9 cellular contexts compared by ENCODE assay signal in the genomic region with DNA sequence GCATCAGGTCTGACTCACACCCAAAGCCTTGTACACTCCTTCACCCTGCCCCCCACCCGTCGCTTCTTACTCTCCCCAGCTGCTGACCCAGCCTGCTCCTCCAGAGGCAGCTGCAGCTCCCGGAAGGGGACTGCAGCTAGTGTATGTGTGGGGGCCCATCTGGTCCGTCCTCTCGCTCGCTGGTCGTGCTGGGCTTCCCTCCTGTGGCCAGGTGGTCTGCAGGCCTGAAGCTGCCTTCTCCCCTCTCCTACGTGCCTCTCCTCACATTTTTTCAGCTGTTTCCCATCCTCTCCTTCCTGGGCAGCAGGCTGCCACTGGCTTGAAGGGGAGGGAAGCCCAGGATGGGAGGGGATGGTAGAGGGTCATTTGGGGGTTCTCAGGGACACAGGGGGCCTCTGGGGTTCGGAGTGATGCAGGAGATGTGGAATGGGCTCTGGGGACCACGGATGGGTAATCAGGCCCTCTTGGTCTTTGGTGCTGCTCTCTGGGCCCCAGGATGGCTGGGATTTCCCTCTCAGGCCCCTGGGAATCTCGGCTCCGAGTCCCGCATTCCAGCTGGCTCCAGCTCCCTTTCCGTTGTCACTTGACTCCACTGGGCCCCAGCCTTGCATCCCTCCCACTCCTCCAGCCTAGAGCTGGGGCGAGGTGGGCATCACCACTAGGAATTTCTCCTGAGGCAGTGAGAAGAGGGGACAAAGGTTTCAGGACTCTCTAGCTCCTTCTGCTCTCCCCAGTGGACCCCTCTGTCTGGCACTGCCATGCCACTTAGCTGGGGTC. TPM values are rescaled to one million over a fixed set of nuclear protein-coding genes. Genes with fewer than 3 reads are reported as not detected.
DNase-seq lines count a peak whose midpoint lies in the region; ATAC-seq, FAIRE-seq and TF ChIP-seq lines count a peak whose summit lies in the region.
"Had no signal": no experiment of that assay in that cellular context is flagged by ENCODE, and none has a peak within 500 bp of the region (broad histone marks: within the 10 kb centered on the region; RNA-seq: fewer than 3 reads in every experiment).

No MANE protein-coding gene starts in this region.

- H2AFZ ChIP-seq in HepG2 (ENCODE audit: low read length), result no peak overlapping the region

- H3K4me1 ChIP-seq in HepG2 (ENCODE audit: insufficient read depth, low read length) (peaks cover 70% of the 10 kb centered on the region), testis (peaks cover 57% of the 10 kb centered on the region)

- peaks cover 16% of the 10 kb centered on the region for H3K79me2 ChIP-seq in HepG2 (ENCODE audit: insufficient read depth, low read length)

- H3K27me3 ChIP-seq in HepG2 (ENCODE audit: control insufficient read depth in 1 of 2, insufficient read depth in 2 of 2, low read length in 2 of 2) (peaks cover 6 to 34% of the 10 kb centered on the region in 2 experiments), testis (no peaks in the 10 kb centered on the region)

- in situ Hi-C loops in HepG2 (cut with HindIII; ENCODE audit: extremely low pct_ligation_motif_present, low pct_unique_long_range_greater_than_20kb), result no loop called here

- no peak for TF ChIP-seq EP300 in HepG2 (IDR thresholded peaks at IDR 0.05; ENCODE audit: low read depth in 2 of 2, low read length in 2 of 2)
- no peak for TF ChIP-seq EP300 in HepG2 (CRISPR knock-in tag; IDR thresholded peaks at IDR 0.05; ENCODE audit: borderline replicate concordance)

- peak overlapping the region; percentile 90 for H3K4me2 ChIP-seq in HepG2 (ENCODE audit: low read depth, low read length)

- H3K9me3 ChIP-seq in HepG2 (ENCODE audit: low read length), result no peaks in the 10 kb centered on the region
- no peaks in the 10 kb centered on the region for H3K9me3 ChIP-seq in testis

- H3K9ac ChIP-seq in HepG2 (ENCODE audit: insufficient read depth, low read depth, low read length), result peak overlapping the region; percentile 2; the same call in 1 of the 2 replicates

- TF ChIP-seq CTCF in HepG2 (CRISPR knock-in tag; IDR thresholded peaks at IDR 0.05) (no peak), testis (IDR thresholded peaks at IDR 0.05) (no peak)

- H4K20me1 ChIP-seq in HepG2 (ENCODE audit: insufficient read depth, low read length), result peaks cover 4% of the 10 kb centered on the region; the same call in 1 of the 2 replicates

- H3K4me3 ChIP-seq in HepG2 (replicated peaks in 1 of 3; ENCODE audit: insufficient read depth in 1 of 3, low read depth in 2 of 3, low read length in 3 of 3) (peak overlapping the region; percentile 80 to 91 (median 82); a peak in 4 of 6 replicates), testis (no peak overlapping the region)

- 16% methylated on average over 14 of the region's 15 CpGs for WGBS in HepG2 (ENCODE audit: low lambda C conversion rate)
- 42 to 55% methylated on average over 10 to 15 of the region's 15 CpGs for WGBS in testis, 2 donors

- TF ChIP-seq RAD21 in HepG2 (CRISPR knock-in tag; IDR thresholded peaks at IDR 0.05), result no peak

- H3K36me3 ChIP-seq in HepG2 (replicated peaks in 1 of 2; ENCODE audit: control insufficient read depth in 1 of 2, insufficient read depth in 2 of 2, low read length in 2 of 2) (no peaks in the 10 kb centered on the region), testis (ENCODE audit: low read depth, missing control alignments) (no peaks in the 10 kb centered on the region)

- BruUV-seq in HepG2 (replicated peaks; lab: Mats Ljungman, UMichigan), result no TSS peak

- no peak overlapping the region for H3K27ac ChIP-seq in HepG2 (ENCODE audit: extremely low read length, insufficient read depth, low read length)
- H3K27ac ChIP-seq in testis, result peak overlapping the region; percentile 73 to 93

- POLR2A ChIA-PET in HepG2 (lab: Yijun Ruan, JAX), result interaction anchor here (0.8 to 5.9 kb wide), 18 partner anchors 17 to 264 kb away, joined by 3 to 45 read pairs (median 4); partner anchors contain the start of genes FLOT1, GTF2H4, IER3 and MDC1

- intact Hi-C loops in HepG2 (cut with micrococcal nuclease; ENCODE audit: unreplicated experiment), result no loop called here
- intact Hi-C loops in testis (cut with DNase I; ENCODE audit: low total_unique reads), result loop anchor here (5.0 kb wide), 1 partner anchor 55 kb away; no protein-coding TSS in a partner anchor

- TF ChIP-seq POLR2A in HepG2 (IDR thresholded peaks at IDR 0.05; ENCODE audit: insufficient read depth in 1 of 2, low read depth in 2 of 2, low read length in 2 of 2) (no peak), testis (IDR thresholded peaks at IDR 0.05) (no peak)

- no peak for FAIRE-seq in HepG2 (lab: Jason Lieb, UNC)
- FAIRE-seq: frontal cortex had no signal

- CTCF ChIA-PET in HepG2 (lab: Yijun Ruan, JAX; ENCODE audit: low intra/inter-chr PET ratio, low total read pairs), result interaction anchor here (1.1 kb wide), 1 partner anchor 53 kb away, joined by 3 read pairs; no protein-coding TSS in a partner anchor

- no peak for ATAC-seq in HepG2
- no peak for ATAC-seq in HG03095 (IDR thresholded peaks at IDR 0.05; ENCODE audit: unreplicated experiment)
- no peak for ATAC-seq in GM18858 (IDR thresholded peaks at IDR 0.05; ENCODE audit: unreplicated experiment)

- peak; percentile 16 for DNase-seq in NCI-H146 treated with DMSO at 0.1 percent for 48 hours (lab: John Stamatoyannopoulos, UW; ENCODE audit: unreplicated experiment)
- DNase-seq in brain pericyte (ENCODE audit: low read depth, low spot score), result peak; percentile 32
- no peak for DNase-seq in HepG2 (ENCODE audit: low spot score)
- DNase-seq in testis, result no peak
- no peak for DNase-seq in NCI-H2107 treated with DMSO at 0.1 percent for 48 hours (lab: John Stamatoyannopoulos, UW; ENCODE audit: unreplicated experiment)

RNA-seq across cellular contexts. Expression of gene DDR1, which starts 2.1 kb away (rescaled TPM):
- total RNA-seq in HepG2 (2016; rRNA removed; fragmentation: Illumina TruSeq; extraction: Trizol), result 7.0 and 16.7 TPM in 2 replicates
- total RNA-seq in HepG2 (2016; cell fraction: cytosol; rRNA removed; fragmentation: Illumina TruSeq; extraction: Trizol; ENCODE audit: low read depth), result 5.8 and 8.2 TPM in 2 replicates
- 6.0 and 18.2 TPM in 2 replicates for total RNA-seq in HepG2 (2016; cell fraction: insoluble cytoplasmic fraction; rRNA removed; fragmentation: Illumina TruSeq; extraction: Trizol)
- 8.1 and 9.1 TPM in 2 replicates for total RNA-seq in HepG2 (2016; cell fraction: membrane; rRNA removed; fragmentation: Illumina TruSeq; extraction: Trizol)
- total RNA-seq in HepG2 (2016; cell fraction: nucleus; rRNA removed; fragmentation: Illumina TruSeq; extraction: Trizol), result 18.1 and 22.9 TPM in 2 replicates
- 20.2 and 25.0 TPM in 2 replicates for polyA plus RNA-seq in HepG2 (2011; rRNA removed)
- polyA plus RNA-seq in HepG2 (2011; cell fraction: cytosol; rRNA removed), result 18.2 and 20.9 TPM in 2 replicates
- polyA plus RNA-seq in HepG2 (2011; cell fraction: nucleus; rRNA removed), result 49.4 and 65.3 TPM in 2 replicates
- polyA plus RNA-seq in HepG2 (2012), result 21.2 TPM in 2 replicates
- polyA plus RNA-seq in HepG2 (2016; cell fraction: cytosol; fragmentation: Illumina TruSeq; extraction: Trizol; ENCODE audit: low read depth), result 1.3 and 1.5 TPM in 2 replicates
- polyA plus RNA-seq in HepG2 (2016; cell fraction: insoluble cytoplasmic fraction; fragmentation: Illumina TruSeq; extraction: Trizol; ENCODE audit: low read depth), result 6.6 and 7.2 TPM in 2 replicates
- polyA plus RNA-seq in HepG2 (2016; cell fraction: membrane; fragmentation: Illumina TruSeq; extraction: Trizol; ENCODE audit: low read depth), result 3.5 and 3.7 TPM in 2 replicates
- polyA plus RNA-seq in HepG2 (2016; cell fraction: nucleus; fragmentation: Illumina TruSeq; extraction: Trizol; ENCODE audit: insufficient read depth, low read depth), result 37.9 and 40.3 TPM in 2 replicates
- polyA minus RNA-seq in HepG2 (2011; rRNA and poly(A)+ RNA removed; ENCODE audit: low replicate concordance), result 53.5 and 64.7 TPM in 2 replicates
- polyA minus RNA-seq in HepG2 (2011; cell fraction: cytosol; rRNA and poly(A)+ RNA removed), result 28.8 and 29.1 TPM in 2 replicates
- polyA minus RNA-seq in HepG2 (2011; cell fraction: nucleus; rRNA and poly(A)+ RNA removed), result 25.2 and 31.7 TPM in 2 replicates
- total RNA-seq in testis, result 10 to 100 TPM; 94.6 to 97.6 TPM
- 33.8 TPM for polyA plus RNA-seq in testis (ENCODE audit: insufficient read depth, low read depth, low replicate concordance)

RNA-seq across cellular contexts. Expression of gene GTF2H4, which starts 25.8 kb away (rescaled TPM):
- total RNA-seq in HepG2 (2016; rRNA removed; fragmentation: Illumina TruSeq; extraction: Trizol) (15.9 and 18.0 TPM in 2 replicates), testis (10 to 100 TPM; 23.0 to 30.6 TPM)
- 1.5 and 3.1 TPM in 2 replicates for total RNA-seq in HepG2 (2016; cell fraction: cytosol; rRNA removed; fragmentation: Illumina TruSeq; extraction: Trizol; ENCODE audit: low read depth)
- total RNA-seq in HepG2 (2016; cell fraction: insoluble cytoplasmic fraction; rRNA removed; fragmentation: Illumina TruSeq; extraction: Trizol), result 14.1 and 17.5 TPM in 2 replicates
- total RNA-seq in HepG2 (2016; cell fraction: membrane; rRNA removed; fragmentation: Illumina TruSeq; extraction: Trizol), result 4.5 and 5.7 TPM in 2 replicates
- total RNA-seq in HepG2 (2016; cell fraction: nucleus; rRNA removed; fragmentation: Illumina TruSeq; extraction: Trizol), result 27.0 and 30.2 TPM in 2 replicates
- polyA plus RNA-seq in HepG2 (2011; rRNA removed) (49.3 and 58.3 TPM in 2 replicates), testis (ENCODE audit: insufficient read depth, low read depth, low replicate concordance) (38.1 TPM)
- polyA plus RNA-seq in HepG2 (2011; cell fraction: cytosol; rRNA removed), result 19.9 and 20.1 TPM in 2 replicates
- polyA plus RNA-seq in HepG2 (2011; cell fraction: nucleus; rRNA removed), result 258 and 287 TPM in 2 replicates
- polyA plus RNA-seq in HepG2 (2012), result 29.0 and 51.4 TPM in 2 replicates
- polyA plus RNA-seq in HepG2 (2016; cell fraction: cytosol; fragmentation: Illumina TruSeq; extraction: Trizol; ENCODE audit: low read depth), result 2.6 and 3.1 TPM in 2 replicates
- polyA plus RNA-seq in HepG2 (2016; cell fraction: insoluble cytoplasmic fraction; fragmentation: Illumina TruSeq; extraction: Trizol; ENCODE audit: low read depth), result 25.8 and 31.0 TPM in 2 replicates
- 4.9 and 6.0 TPM in 2 replicates for polyA plus RNA-seq in HepG2 (2016; cell fraction: membrane; fragmentation: Illumina TruSeq; extraction: Trizol; ENCODE audit: low read depth)
- 114 and 125 TPM in 2 replicates for polyA plus RNA-seq in HepG2 (2016; cell fraction: nucleus; fragmentation: Illumina TruSeq; extraction: Trizol; ENCODE audit: insufficient read depth, low read depth)
- polyA minus RNA-seq in HepG2 (2011; rRNA and poly(A)+ RNA removed; ENCODE audit: low replicate concordance), result 25.0 and 30.0 TPM in 2 replicates
- 4.9 and 8.5 TPM in 2 replicates for polyA minus RNA-seq in HepG2 (2011; cell fraction: cytosol; rRNA and poly(A)+ RNA removed)
- polyA minus RNA-seq in HepG2 (2011; cell fraction: nucleus; rRNA and poly(A)+ RNA removed), result 61.3 and 64.4 TPM in 2 replicates

RNA-seq across cellular contexts. Expression of gene VARS2, which starts 31.9 kb away (rescaled TPM):
- total RNA-seq in HepG2 (2016; rRNA removed; fragmentation: Illumina TruSeq; extraction: Trizol) (45.9 and 71.8 TPM in 2 replicates), testis (10 to 100 TPM; 36.5 to 45.5 TPM)
- total RNA-seq in HepG2 (2016; cell fraction: cytosol; rRNA removed; fragmentation: Illumina TruSeq; extraction: Trizol; ENCODE audit: low read depth), result 12.3 and 14.4 TPM in 2 replicates
- 38.9 and 75.5 TPM in 2 replicates for total RNA-seq in HepG2 (2016; cell fraction: insoluble cytoplasmic fraction; rRNA removed; fragmentation: Illumina TruSeq; extraction: Trizol)
- 27.5 and 28.2 TPM in 2 replicates for total RNA-seq in HepG2 (2016; cell fraction: membrane; rRNA removed; fragmentation: Illumina TruSeq; extraction: Trizol)
- 63.3 and 78.0 TPM in 2 replicates for total RNA-seq in HepG2 (2016; cell fraction: nucleus; rRNA removed; fragmentation: Illumina TruSeq; extraction: Trizol)
- polyA plus RNA-seq in HepG2 (2011; rRNA removed) (61.8 and 68.8 TPM in 2 replicates), testis (ENCODE audit: insufficient read depth, low read depth, low replicate concordance) (31.4 TPM)
- 21.9 and 29.1 TPM in 2 replicates for polyA plus RNA-seq in HepG2 (2011; cell fraction: cytosol; rRNA removed)
- polyA plus RNA-seq in HepG2 (2011; cell fraction: nucleus; rRNA removed), result 392 and 449 TPM in 2 replicates
- polyA plus RNA-seq in HepG2 (2012), result 45.5 and 49.9 TPM in 2 replicates
- polyA plus RNA-seq in HepG2 (2016; cell fraction: cytosol; fragmentation: Illumina TruSeq; extraction: Trizol; ENCODE audit: low read depth), result 9.2 and 9.4 TPM in 2 replicates
- polyA plus RNA-seq in HepG2 (2016; cell fraction: insoluble cytoplasmic fraction; fragmentation: Illumina TruSeq; extraction: Trizol; ENCODE audit: low read depth), result 31.3 and 38.2 TPM in 2 replicates
- 17.7 and 19.1 TPM in 2 replicates for polyA plus RNA-seq in HepG2 (2016; cell fraction: membrane; fragmentation: Illumina TruSeq; extraction: Trizol; ENCODE audit: low read depth)
- 189 and 203 TPM in 2 replicates for polyA plus RNA-seq in HepG2 (2016; cell fraction: nucleus; fragmentation: Illumina TruSeq; extraction: Trizol; ENCODE audit: insufficient read depth, low read depth)
- polyA minus RNA-seq in HepG2 (2011; rRNA and poly(A)+ RNA removed; ENCODE audit: low replicate concordance), result 37.3 and 128 TPM in 2 replicates
- polyA minus RNA-seq in HepG2 (2011; cell fraction: cytosol; rRNA and poly(A)+ RNA removed), result 32.2 and 37.4 TPM in 2 replicates
- polyA minus RNA-seq in HepG2 (2011; cell fraction: nucleus; rRNA and poly(A)+ RNA removed), result 56.0 and 56.3 TPM in 2 replicates

RNA-seq across cellular contexts. Expression of gene SFTA2, which starts 49.8 kb away (rescaled TPM):
- total RNA-seq in HepG2 (2016; rRNA removed; fragmentation: Illumina TruSeq; extraction: Trizol), result not detected in 2 replicates
- total RNA-seq in HepG2 (2016; cell fraction: cytosol; rRNA removed; fragmentation: Illumina TruSeq; extraction: Trizol; ENCODE audit: low read depth), result not detected in 2 replicates
- total RNA-seq in HepG2 (2016; cell fraction: insoluble cytoplasmic fraction; rRNA removed; fragmentation: Illumina TruSeq; extraction: Trizol), result not detected in 2 replicates
- total RNA-seq in HepG2 (2016; cell fraction: membrane; rRNA removed; fragmentation: Illumina TruSeq; extraction: Trizol), result not detected in 2 replicates
- total RNA-seq in HepG2 (2016; cell fraction: nucleus; rRNA removed; fragmentation: Illumina TruSeq; extraction: Trizol), result not detected in 2 replicates
- polyA plus RNA-seq in HepG2 (2011; rRNA removed), result not detected in 2 replicates
- not detected in 2 replicates for polyA plus RNA-seq in HepG2 (2011; cell fraction: cytosol; rRNA removed)
- not detected in 2 replicates for polyA plus RNA-seq in HepG2 (2011; cell fraction: nucleus; rRNA removed)
- not detected in 2 replicates for polyA plus RNA-seq in HepG2 (2012)
- polyA plus RNA-seq in HepG2 (2016; cell fraction: cytosol; fragmentation: Illumina TruSeq; extraction: Trizol; ENCODE audit: low read depth), result not detected in 2 replicates
- polyA plus RNA-seq in HepG2 (2016; cell fraction: insoluble cytoplasmic fraction; fragmentation: Illumina TruSeq; extraction: Trizol; ENCODE audit: low read depth), result not detected in 2 replicates
- not detected in 2 replicates for polyA plus RNA-seq in HepG2 (2016; cell fraction: membrane; fragmentation: Illumina TruSeq; extraction: Trizol; ENCODE audit: low read depth)
- not detected in 2 replicates for polyA plus RNA-seq in HepG2 (2016; cell fraction: nucleus; fragmentation: Illumina TruSeq; extraction: Trizol; ENCODE audit: insufficient read depth, low read depth)
- polyA minus RNA-seq in HepG2 (2011; rRNA and poly(A)+ RNA removed; ENCODE audit: low replicate concordance), result not detected in 2 replicates
- polyA minus RNA-seq in HepG2 (2011; cell fraction: cytosol; rRNA and poly(A)+ RNA removed), result not detected in 2 replicates
- not detected in 2 replicates for polyA minus RNA-seq in HepG2 (2011; cell fraction: nucleus; rRNA and poly(A)+ RNA removed)
- not detected for total RNA-seq in testis
- 0.94 TPM for polyA plus RNA-seq in testis (ENCODE audit: insufficient read depth, low read depth, low replicate concordance)
- total RNA-seq: frontal cortex, SK-MEL-5 had no signal

RNA-seq across cellular contexts. Expression of gene MUCL3, which starts 58.6 kb away (rescaled TPM):
- total RNA-seq in HepG2 (2016; rRNA removed; fragmentation: Illumina TruSeq; extraction: Trizol) (not detected in 2 replicates), testis (under 1 TPM in 1 of 2 donors, not detected in 1; 0.19 TPM)
- not detected in 2 replicates for total RNA-seq in HepG2 (2016; cell fraction: cytosol; rRNA removed; fragmentation: Illumina TruSeq; extraction: Trizol; ENCODE audit: low read depth)
- not detected in 2 replicates for total RNA-seq in HepG2 (2016; cell fraction: insoluble cytoplasmic fraction; rRNA removed; fragmentation: Illumina TruSeq; extraction: Trizol)
- total RNA-seq in HepG2 (2016; cell fraction: membrane; rRNA removed; fragmentation: Illumina TruSeq; extraction: Trizol), result not detected in 2 replicates
- not detected in 2 replicates for total RNA-seq in HepG2 (2016; cell fraction: nucleus; rRNA removed; fragmentation: Illumina TruSeq; extraction: Trizol)
- polyA plus RNA-seq in HepG2 (2011; rRNA removed) (not detected in 2 replicates), testis (ENCODE audit: insufficient read depth, low read depth, low replicate concordance) (0.45 TPM)
- not detected in 2 replicates for polyA plus RNA-seq in HepG2 (2011; cell fraction: cytosol; rRNA removed)
- not detected in 2 replicates for polyA plus RNA-seq in HepG2 (2011; cell fraction: nucleus; rRNA removed)
- not detected in 2 replicates for polyA plus RNA-seq in HepG2 (2012)
- not detected in 2 replicates for polyA plus RNA-seq in HepG2 (2016; cell fraction: cytosol; fragmentation: Illumina TruSeq; extraction: Trizol; ENCODE audit: low read depth)
- not detected in 2 replicates for polyA plus RNA-seq in HepG2 (2016; cell fraction: insoluble cytoplasmic fraction; fragmentation: Illumina TruSeq; extraction: Trizol; ENCODE audit: low read depth)
- not detected in 2 replicates for polyA plus RNA-seq in HepG2 (2016; cell fraction: membrane; fragmentation: Illumina TruSeq; extraction: Trizol; ENCODE audit: low read depth)
- not detected in 2 replicates for polyA plus RNA-seq in HepG2 (2016; cell fraction: nucleus; fragmentation: Illumina TruSeq; extraction: Trizol; ENCODE audit: insufficient read depth, low read depth)
- not detected in 2 replicates for polyA minus RNA-seq in HepG2 (2011; rRNA and poly(A)+ RNA removed; ENCODE audit: low replicate concordance)
- polyA minus RNA-seq in HepG2 (2011; cell fraction: cytosol; rRNA and poly(A)+ RNA removed), result not detected in 2 replicates
- polyA minus RNA-seq in HepG2 (2011; cell fraction: nucleus; rRNA and poly(A)+ RNA removed), result not detected in 2 replicates
- total RNA-seq: frontal cortex, SK-MEL-5 had no signal

Comparison
In these comparisons a context has a peak if more than half of its experiments do, and no peak if none do; other contexts are left out.
1. DNase-seq: peak in NCI-H146 treated with DMSO at 0.1 percent for 48 hours (single experiment) and brain pericyte (single experiment); none in HepG2 (single experiment), testis (single experiment) and NCI-H2107 treated with DMSO at 0.1 percent for 48 hours (single experiment).
2. H3K4me3 ChIP-seq: peak in HepG2 (3 of 3); none in testis (0 of 2).